9 cellular contexts compared by ENCODE assay signal in genomic region chr2:42092084-42092996, GRCh38. TPM values are rescaled to one million over a fixed set of nuclear protein-coding genes. Genes with fewer than 3 reads are reported as not detected.
DNase-seq lines count a peak whose midpoint lies in the region; ATAC-seq and TF ChIP-seq lines count a peak whose summit lies in the region.
"Had no signal": no experiment of that assay in that cellular context is flagged by ENCODE, and none has a peak within 500 bp of the region (broad histone marks: within the 10 kb centered on the region; RNA-seq: fewer than 3 reads in every experiment).

No MANE protein-coding gene starts in this region.

- no peak overlapping the region for H3K4me2 ChIP-seq in IMR-90 (ENCODE audit: low read depth, low read length)

- 0 out of 2 replicates have a peak overlapping the region, but pooled peaks have one; percentile 33 for H3K14ac ChIP-seq in IMR-90 (replicated peaks; ENCODE audit: low read depth, low read length)

- WGBS in IMR-90 (ENCODE audit: extremely low coverage in 2 of 2, insufficient read length in 1 of 2), 2 experiments, result 50% methylated on average over 2 of the region's 7 CpGs; no CpG with 5 or more reads in 1 of the 2 experiments
- WGBS in sigmoid colon, 2 donors, result 14 to 47% methylated on average over 7 of the region's 7 CpGs

- no peak overlapping the region for H3K18ac ChIP-seq in IMR-90 (ENCODE audit: low read depth, low read length)

- H2AK5ac ChIP-seq in IMR-90 (ENCODE audit: low read depth, low read length), result no peak overlapping the region

- H3K9me1 ChIP-seq in IMR-90 (ENCODE audit: insufficient read depth, low read length), result peaks cover 2% of the 10 kb centered on the region; the same call in 1 of the 2 replicates

- no peak overlapping the region for H4K8ac ChIP-seq in IMR-90 (ENCODE audit: low read depth in 2 of 2, low read length in 2 of 2)

- no peaks in the 10 kb centered on the region for H4K20me1 ChIP-seq in IMR-90 (ENCODE audit: insufficient read depth, low read length)

- H3K27ac ChIP-seq in IMR-90 (ENCODE audit: insufficient read depth, low read length), result no peak overlapping the region
- H3K27ac ChIP-seq in sigmoid colon, result no peak overlapping the region

- TF ChIP-seq CTCF in IMR-90 (conservative IDR thresholded peaks at IDR 0.05; ENCODE audit: low read depth, low read length) (no peak), sigmoid colon (IDR thresholded peaks at IDR 0.05) (no peak)

- no peak overlapping the region for H3K9ac ChIP-seq in IMR-90 (ENCODE audit: low read depth, low read length)

- TF ChIP-seq RAD21 in IMR-90 (IDR thresholded peaks at IDR 0.05; ENCODE audit: low read length), result no peak

- H3K79me1 ChIP-seq in IMR-90 (ENCODE audit: low read depth in 1 of 2, low read length in 2 of 2), result no peaks in the 10 kb centered on the region

- in situ Hi-C loops in IMR-90 (cut with MboI; ENCODE audit: low sequenced_read_pairs), result no loop called here

- POLR2A ChIA-PET in IMR-90 (lab: Charles Lee; ENCODE audit: unreplicated experiment), result no interaction called here

- no peak overlapping the region for H2BK5ac ChIP-seq in IMR-90 (ENCODE audit: low read depth, low read length, poor library complexity, severe bottlenecking)

- ATAC-seq in IMR-90 (ENCODE audit: low read depth) (peak; percentile 50), sciatic nerve (peak; percentile 38)

- H2BK15ac ChIP-seq in IMR-90 (ENCODE audit: low read depth, low read length), result no peak overlapping the region

- TF ChIP-seq POLR2A in IMR-90 (IDR thresholded peaks at IDR 0.05; ENCODE audit: low read depth, low read length), result no peak
- TF ChIP-seq POLR2A in sigmoid colon (IDR thresholded peaks at IDR 0.05), result no peak

- CTCF ChIA-PET in IMR-90 (lab: Yijun Ruan, JAX), result interaction anchor here (1.9 to 2.4 kb wide), 2 partner anchors 221 to 223 kb away, joined by 5 to 15 read pairs; no protein-coding TSS in a partner anchor

- TF ChIP-seq EP300 in sigmoid colon (IDR thresholded peaks at IDR 0.05), result no peak

- H3K56ac ChIP-seq in IMR-90 (ENCODE audit: extremely low read depth, insufficient read depth, low read length), result no peak overlapping the region

- H3K36me3 ChIP-seq in IMR-90 (ENCODE audit: control insufficient read depth, insufficient read depth, low read length), result no peaks in the 10 kb centered on the region
- H3K36me3 ChIP-seq in sigmoid colon, result no peaks in the 10 kb centered on the region

- H4K91ac ChIP-seq in IMR-90 (ENCODE audit: insufficient read depth, low read depth, low read length), result no peak overlapping the region

- DNase-seq in IMR-90, result no peak
- peak; percentile 25 for DNase-seq in UCSD-AML1 (lab: John Stamatoyannopoulos, UW; ENCODE audit: unreplicated experiment)
- peak; percentile 92 for DNase-seq in islet precursor cell
- no peak for DNase-seq in sciatic nerve (ENCODE audit: low spot score)
- DNase-seq in DMS79 (lab: John Stamatoyannopoulos, UW), result no peak
- DNase-seq in posterior vena cava (ENCODE audit: low spot score), result no peak
- no peak for DNase-seq in sigmoid colon
- DNase-seq: activated naive CD8-positive, alpha-beta T cell treated with anti-CD3 and anti-CD28 coated beads, Interleukin-2, amount 10 ng/mL, durations not matched to agents 7 days and 5 days; NCI-H526 had no signal

- dilution Hi-C loops in IMR-90 (cut with HindIII; ENCODE audit: low sequenced_read_pairs, unreplicated experiment), result loop anchor here (25.0 kb wide), 1 partner anchor 205 kb away; no protein-coding TSS in a partner anchor

- H2AFZ ChIP-seq in IMR-90 (replicated peaks; ENCODE audit: low read length, poor library complexity), result no peak overlapping the region

- H3K27me3 ChIP-seq in IMR-90 (ENCODE audit: control insufficient read depth, insufficient read depth, low read length) (no peaks in the 10 kb centered on the region), sigmoid colon (no peaks in the 10 kb centered on the region)

- H3K23ac ChIP-seq in IMR-90 (ENCODE audit: low read depth, low read length), result no peak overlapping the region

- peaks cover 12% of the 10 kb centered on the region for H3K4me1 ChIP-seq in IMR-90 (ENCODE audit: control insufficient read depth, insufficient read depth, low read length)
- H3K4me1 ChIP-seq in sigmoid colon, result no peaks in the 10 kb centered on the region

- no peak overlapping the region for H4K5ac ChIP-seq in IMR-90 (ENCODE audit: low read depth, low read length)

- H2BK20ac ChIP-seq in IMR-90 (ENCODE audit: low read depth, low read length), result peak overlapping the region; percentile 31; the same call in 1 of the 2 replicates

- no peak overlapping the region for H2AK9ac ChIP-seq in IMR-90 (replicated peaks; ENCODE audit: low read depth, low read length, poor library complexity)

- no peak overlapping the region for H3K4me3 ChIP-seq in IMR-90 (ENCODE audit: insufficient read depth, low read depth, low read length)
- H3K4me3 ChIP-seq in sigmoid colon, result no peak overlapping the region

- BruUV-seq in IMR-90 (replicated peaks; lab: Mats Ljungman, UMichigan), result no TSS peak

- H3K9me3 ChIP-seq in IMR-90 (ENCODE audit: control insufficient read depth, insufficient read depth, low read length) (no peaks in the 10 kb centered on the region), sigmoid colon (no peaks in the 10 kb centered on the region)

- peak overlapping the region; percentile 18 for H3K4ac ChIP-seq in IMR-90 (ENCODE audit: low read depth, low read length)

- H2BK120ac ChIP-seq in IMR-90 (ENCODE audit: low read depth, low read length), result peak overlapping the region; percentile 26; the same call in 1 of the 2 replicates

- intact Hi-C loops in IMR-90 (cut with micrococcal nuclease), result loop anchor here (10.0 kb wide), 2 partner anchors 202 to 402 kb away; partner anchors contain the start of gene KCNG3
- intact Hi-C loops in sciatic nerve (cut with DNase I), result no loop called here
- intact Hi-C loops in posterior vena cava (cut with DNase I), result loop anchor here (5.0 to 10.0 kb wide), 2 partner anchors 142 to 270 kb away; partner anchors contain the start of gene COX7A2L (in 1 of the 2)
- intact Hi-C loops in sigmoid colon (cut with DNase I), result no loop called here

TF ChIP-seq in IMR-90, 13 proteins besides CTCF, POLR2A, EP300 and RAD21:
- TF ChIP-seq MXI1 (IDR thresholded peaks at IDR 0.05; ENCODE audit: borderline replicate concordance, low read depth, low read length) (no peak), RFX5 (IDR thresholded peaks at IDR 0.05; ENCODE audit: low read depth, low read length) (no peak), MAZ (IDR thresholded peaks at IDR 0.05; ENCODE audit: borderline replicate concordance, low read depth, low read length) (no peak), NFE2L2 (IDR thresholded peaks at IDR 0.05; ENCODE audit: low read depth, low read length) (no peak), BHLHE40 (IDR thresholded peaks at IDR 0.05; ENCODE audit: low read depth, low read length) (no peak), ELK1 (IDR thresholded peaks at IDR 0.05; ENCODE audit: borderline replicate concordance, low read depth, low read length) (no peak), SMC3 (IDR thresholded peaks at IDR 0.05; ENCODE audit: low read depth, low read length) (no peak), CHD1 (IDR thresholded peaks at IDR 0.05; ENCODE audit: low read depth, low read length) (no peak), USF2 (IDR thresholded peaks at IDR 0.05; ENCODE audit: low read depth, low read length) (no peak), CEBPB (IDR thresholded peaks at IDR 0.05; ENCODE audit: low read depth, low read length) (no peak), MAFK (IDR thresholded peaks at IDR 0.05; ENCODE audit: low read depth, low read length) (no peak), FOS (IDR thresholded peaks at IDR 0.05; ENCODE audit: low read depth, low read length) (no peak), RCOR1 (IDR thresholded peaks at IDR 0.05; ENCODE audit: insufficient replicate concordance, low read length) (no peak)

RNA-seq across cellular contexts. Expression of gene PKDCC, which starts 44.5 kb away (rescaled TPM):
- total RNA-seq in IMR-90 (2012; rRNA removed), result 50.3 and 55.6 TPM in 2 replicates
- polyA plus RNA-seq in IMR-90 (2012; rRNA removed), result 67.4 and 95.7 TPM in 2 replicates
- polyA plus RNA-seq in IMR-90 (2012; cell fraction: cytosol; rRNA removed), result 40.2 and 112 TPM in 2 replicates
- 310 and 597 TPM in 2 replicates for polyA plus RNA-seq in IMR-90 (2012; cell fraction: nucleus; rRNA removed; ENCODE audit: low replicate concordance)
- total RNA-seq in sciatic nerve, result 367 TPM
- 100 to 1,000 TPM; 137 to 169 TPM for total RNA-seq in posterior vena cava
- 100 to 1,000 TPM in 2 of 4 donors, 10 to 100 TPM in 2; 64.8 to 106 (median 96.1) TPM for total RNA-seq in sigmoid colon
- 10 to 100 TPM; 13.9 to 67.7 (median 21.0) TPM for polyA plus RNA-seq in sigmoid colon
- total RNA-seq: activated naive CD8-positive, alpha-beta T cell treated with anti-CD3 and anti-CD28 coated beads, Interleukin-2, amount 10 ng/mL, durations not matched to agents 7 days and 5 days had no signal

Comparison
In these comparisons a context has a peak if more than half of its experiments do, and no peak if none do; other contexts are left out.
1. DNase-seq: peak in UCSD-AML1 (single experiment) and islet precursor cell (single experiment); none in IMR-90 (single experiment), sciatic nerve (single experiment), DMS79 (single experiment), posterior vena cava (single experiment) and sigmoid colon (single experiment).
2. intact Hi-C loops: an anchor here in IMR-90 (10.0 kb wide) and posterior vena cava (5.0 to 10.0 kb wide); none called in sciatic nerve and sigmoid colon.